In genomic region chr4:119297795-119298194, GRCh38 we compare ENCODE assay signal across 15 cellular contexts. TPM values are rescaled to one million over a fixed set of nuclear protein-coding genes. Genes with fewer than 3 reads are reported as not detected.
DNase-seq lines count a peak whose midpoint lies in the region; ATAC-seq lines count a peak whose summit lies in the region.
"Had no signal": no experiment of that assay in that cellular context is flagged by ENCODE, and none has a peak within 500 bp of the region (broad histone marks: within the 10 kb centered on the region; RNA-seq: fewer than 3 reads in every experiment).

No MANE protein-coding gene starts in this region.

- peak overlapping the region in 6 of 7 donors; percentile 47 to 100 (median 98) for H3K4me3 Mint-ChIP-seq in CD8-positive, alpha-beta memory T cell

- peaks cover 4 to 45% (median 8%) of the 10 kb centered on the region in 3 donors for H3K36me3 Mint-ChIP-seq in CD8-positive, alpha-beta memory T cell

- peak overlapping the region; percentile 93 for H3K9ac ChIP-seq in adipocyte (ENCODE audit: low read length)

- peaks cover 41% of the 10 kb centered on the region for H3K79me2 ChIP-seq in ACC112 (ENCODE audit: control insufficient read depth, insufficient read depth, low read length, unreplicated experiment)

- peaks cover 34 to 48% (median 40%) of the 10 kb centered on the region in 3 donors for H3K4me1 Mint-ChIP-seq in CD8-positive, alpha-beta memory T cell

- CTCF ChIA-PET in CD8-positive, alpha-beta memory T cell (lab: Charles Lee): interaction anchor here (1.3 to 3.6 kb wide), 2 partner anchors 85 to 256 kb away, joined by 3 to 25 read pairs; partner anchors contain the start of gene USP53

- ATAC-seq in GM19328 (IDR thresholded peaks at IDR 0.05; ENCODE audit: unreplicated experiment): no peak
- ATAC-seq: left ventricle myocardium superior had no signal

- POLR2A ChIA-PET in CD8-positive, alpha-beta memory T cell (lab: Charles Lee): interaction anchor here (3.2 kb wide), 1 partner anchor 85 kb away, joined by 24 read pairs; the partner anchor contains the start of gene USP53

- H3K27me3 Mint-ChIP-seq in CD8-positive, alpha-beta memory T cell: no peaks in the 10 kb centered on the region

- no peak for DNase-seq in CD8-positive, alpha-beta memory T cell
- DNase-seq in adipocyte (ENCODE audit: low read depth) (no peak), iPS-NIHi7 (ENCODE audit: extremely low spot score) (no peak), DMS153 treated with DMSO at 0.1 percent for 48 hours (lab: John Stamatoyannopoulos, UW; ENCODE audit: unreplicated experiment) (no peak), SJCRH30 (no peak)
- DNase-seq: Calu3, GOT3, left ventricle myocardium superior, NCI-H2029 treated with DMSO at 0.1 percent for 48 hours, T1000 had no signal

- peaks cover 38% of the 10 kb centered on the region for H3K36me3 ChIP-seq in ACC112 (ENCODE audit: insufficient read depth, low read length)
- H3K36me3 ChIP-seq in CD8-positive, alpha-beta memory T cell (ENCODE audit: insufficient read depth, low read length): peaks cover 9% of the 10 kb centered on the region
- H3K36me3 ChIP-seq in adipocyte (ENCODE audit: control insufficient read depth, insufficient read depth, low read length, severe bottlenecking): peaks cover 61% of the 10 kb centered on the region
- H3K36me3 ChIP-seq in muscle layer of duodenum (ENCODE audit: control insufficient read depth in 1 of 2, insufficient read depth in 2 of 2, low read length in 2 of 2): peaks cover 16 to 20% of the 10 kb centered on the region in 2 donors
- peaks cover 31% of the 10 kb centered on the region for H3K36me3 ChIP-seq in SJCRH30
- H3K36me3 ChIP-seq: prostate gland had no signal

- H3K4me1 ChIP-seq in ACC112 (ENCODE audit: control insufficient read depth, insufficient read depth, low read length, unreplicated experiment): peaks cover 7% of the 10 kb centered on the region
- peaks cover 19% of the 10 kb centered on the region for H3K4me1 ChIP-seq in CD8-positive, alpha-beta memory T cell (ENCODE audit: insufficient read depth, low read length)
- H3K4me1 ChIP-seq in adipocyte (ENCODE audit: control insufficient read depth, insufficient read depth, low read length): peaks cover 29% of the 10 kb centered on the region
- H3K4me1 ChIP-seq in muscle layer of duodenum (ENCODE audit: control insufficient read depth in 1 of 2, insufficient read depth in 2 of 2, low read length in 2 of 2): peaks cover 9% of the 10 kb centered on the region in 2 donors
- H3K4me1 ChIP-seq in SJCRH30: peaks cover 5% of the 10 kb centered on the region

- H3K9me3 ChIP-seq in CD8-positive, alpha-beta memory T cell (ENCODE audit: low read length): no peaks in the 10 kb centered on the region
- no peaks in the 10 kb centered on the region for H3K9me3 ChIP-seq in adipocyte (ENCODE audit: control insufficient read depth, low read length)
- H3K9me3 ChIP-seq in muscle layer of duodenum (ENCODE audit: control insufficient read depth in 1 of 2, low read length in 2 of 2): no peaks in the 10 kb centered on the region
- no peaks in the 10 kb centered on the region for H3K9me3 ChIP-seq in SJCRH30 (replicated peaks)
- H3K9me3 ChIP-seq: prostate gland had no signal

- no peak overlapping the region for H2AFZ ChIP-seq in ACC112 (ENCODE audit: low read length, unreplicated experiment)

- no peaks in the 10 kb centered on the region for H3K9me3 Mint-ChIP-seq in CD8-positive, alpha-beta memory T cell

- H3K27ac Mint-ChIP-seq in CD8-positive, alpha-beta memory T cell: peak overlapping the region in 5 of 8 donors; percentile 27 to 97 (median 38)

- H3K27me3 ChIP-seq in ACC112 (ENCODE audit: insufficient read depth, low read length) (no peaks in the 10 kb centered on the region), adipocyte (replicated peaks; ENCODE audit: control insufficient read depth, insufficient read depth, low read length) (no peaks in the 10 kb centered on the region), muscle layer of duodenum (ENCODE audit: low read depth, low read length) (no peaks in the 10 kb centered on the region), SJCRH30 (no peaks in the 10 kb centered on the region)
- no peaks in the 10 kb centered on the region for H3K27me3 ChIP-seq in CD8-positive, alpha-beta memory T cell (ENCODE audit: insufficient read depth, low read length, poor library complexity, severe bottlenecking)

- no peak overlapping the region for H3K27ac ChIP-seq in ACC112 (ENCODE audit: low read depth, low read length)
- H3K27ac ChIP-seq in CD8-positive, alpha-beta memory T cell (ENCODE audit: low read depth, low read length): no peak overlapping the region
- no peak overlapping the region for H3K27ac ChIP-seq in muscle layer of duodenum (ENCODE audit: low read length)
- H3K27ac ChIP-seq in SJCRH30: no peak overlapping the region
- H3K27ac ChIP-seq: prostate gland had no signal

- H3K4me3 ChIP-seq in ACC112 (ENCODE audit: low read depth, low read length) (peak overlapping the region; percentile 95), adipocyte (ENCODE audit: low read length) (peak overlapping the region; percentile 88), muscle layer of duodenum (ENCODE audit: low read depth in 1 of 2, low read length in 2 of 2) (peak overlapping the region; percentile 74 to 83), SJCRH30 (no peak overlapping the region)
- no peak overlapping the region for H3K4me3 ChIP-seq in CD8-positive, alpha-beta memory T cell (ENCODE audit: low read length)

RNA-seq across cellular contexts. Expression of gene FABP2, which starts 24.1 kb away (rescaled TPM):
- total RNA-seq in CD8-positive, alpha-beta memory T cell: not detected
- polyA plus RNA-seq in CD8-positive, alpha-beta memory T cell: not detected
- not detected in 2 replicates for total RNA-seq in SJCRH30 (2014; rRNA removed; shearing (Covaris generic))
- total RNA-seq: Calu3, left ventricle myocardium superior, prostate gland, ureter had no signal

Comparison
In these comparisons a context has a peak if more than half of its experiments do, and no peak if none do; other contexts are left out.
1. H3K4me3 ChIP-seq: peak in ACC112 (single experiment), adipocyte (single experiment) and muscle layer of duodenum (2 of 2); none in CD8-positive, alpha-beta memory T cell (single experiment) and SJCRH30 (single experiment).